9 cellular contexts compared by ENCODE assay signal in the genomic region with DNA sequence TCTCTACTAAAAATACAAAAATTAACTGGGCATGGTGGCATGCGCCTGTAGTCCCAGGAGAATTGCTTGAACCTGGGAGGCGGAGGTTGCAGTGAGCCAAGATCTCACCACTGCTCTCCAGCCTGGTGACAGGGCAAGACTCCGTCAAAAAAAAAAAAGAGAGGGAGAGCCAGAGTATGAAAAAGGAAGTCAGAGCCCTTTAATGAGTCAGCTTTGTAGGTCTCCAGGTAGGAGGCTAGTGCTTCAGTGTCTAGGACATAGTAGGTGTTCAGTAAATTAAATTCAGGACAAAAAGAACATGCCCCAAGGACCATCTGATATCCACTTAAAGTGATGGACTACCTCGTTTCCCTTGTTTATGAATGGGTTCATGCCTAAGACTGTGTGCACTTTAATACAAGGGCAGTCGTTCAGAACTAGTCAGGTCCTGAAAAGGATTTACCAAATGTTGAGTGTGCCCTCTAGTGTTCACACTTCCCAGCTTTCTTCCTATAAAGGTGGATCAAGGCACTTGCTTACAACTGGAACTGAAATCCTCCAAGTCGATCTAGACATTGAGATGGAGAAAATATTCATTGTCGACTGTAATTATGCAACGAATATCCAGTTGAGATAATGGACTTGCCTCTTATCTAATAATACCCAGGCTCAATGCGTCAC. TPM values are rescaled to one million over a fixed set of nuclear protein-coding genes. Genes with fewer than 3 reads are reported as not detected.
DNase-seq lines count a peak whose midpoint lies in the region; ATAC-seq and TF ChIP-seq lines count a peak whose summit lies in the region.
"Had no signal": no experiment of that assay in that cellular context is flagged by ENCODE, and none has a peak within 500 bp of the region (broad histone marks: within the 10 kb centered on the region; RNA-seq: fewer than 3 reads in every experiment).

No MANE protein-coding gene starts in this region.

- POLR2A ChIA-PET in AG04450 (lab: Yijun Ruan, JAX), result no interaction called here

- CTCF ChIA-PET in AG04450 (lab: Charles Lee), result interaction anchor here (0.6 to 1.6 kb wide), 4 partner anchors 36 to 1430 kb away, joined by 3 to 4 read pairs (median 3); no protein-coding TSS in a partner anchor

- no peaks in the 10 kb centered on the region for H3K9me3 ChIP-seq in AG04450 (ENCODE audit: control insufficient read depth, insufficient read depth, low read length)
- H3K9me3 ChIP-seq in body of pancreas, result no peaks in the 10 kb centered on the region
- no peaks in the 10 kb centered on the region for H3K9me3 ChIP-seq in liver (ENCODE audit: control insufficient read depth in 4 of 4, low read length in 3 of 4)

- intact Hi-C loops in body of pancreas (cut with DNase I), result no loop called here
- intact Hi-C loops in posterior vena cava (cut with DNase I), result no loop called here

- no peak for TF ChIP-seq POLR2A in body of pancreas (IDR thresholded peaks at IDR 0.05)

- H3K4me1 ChIP-seq in body of pancreas, result no peaks in the 10 kb centered on the region
- no peaks in the 10 kb centered on the region for H3K4me1 ChIP-seq in liver (ENCODE audit: control insufficient read depth in 4 of 4, insufficient read depth in 4 of 4, low read length in 3 of 4)

- no peak overlapping the region for H3K9ac ChIP-seq in liver (ENCODE audit: low read depth in 1 of 2, low read length in 2 of 2)

- ATAC-seq in HG02610 (IDR thresholded peaks at IDR 0.05; ENCODE audit: unreplicated experiment) (peak; percentile 82), body of pancreas (peak; percentile 68)

- H3K4me3 ChIP-seq in AG04450 (ENCODE audit: low read depth, low read length) (no peak overlapping the region), GM12865 (ENCODE audit: low read depth, low read length) (no peak overlapping the region), body of pancreas (no peak overlapping the region), liver (ENCODE audit: low read depth in 1 of 3, low read length in 3 of 3) (no peak overlapping the region)

- DNase-seq in AG04450 (ENCODE audit: low read depth, low spot score) (peak; percentile 1), GM12865 (ENCODE audit: low read depth) (peak; percentile 70), NCI-H1694 (lab: John Stamatoyannopoulos, UW) (peak; percentile 27), body of pancreas (peak; percentile 41 to 71 (median 57)), HK-2 (ENCODE audit: unreplicated experiment) (no peak), posterior vena cava (ENCODE audit: low spot score) (no peak)

- H3K27me3 ChIP-seq in AG04450 (ENCODE audit: control insufficient read depth, insufficient read depth, low read length) (no peaks in the 10 kb centered on the region), body of pancreas (no peaks in the 10 kb centered on the region), liver (ENCODE audit: control insufficient read depth in 4 of 4, insufficient read depth in 4 of 4, low read length in 3 of 4) (no peaks in the 10 kb centered on the region)

- H3K36me3 ChIP-seq in body of pancreas (replicated peaks in 1 of 2; ENCODE audit: insufficient read depth in 1 of 2, low read depth in 2 of 2) (no peaks in the 10 kb centered on the region), liver (ENCODE audit: control insufficient read depth in 4 of 4, insufficient read depth in 3 of 4, low read depth in 1 of 4, low read length in 3 of 4) (peaks cover 1 to 20% (median 10%) of the 10 kb centered on the region in 4 donors)

- TF ChIP-seq CTCF in AG04450 (IDR thresholded peaks at IDR 0.05; ENCODE audit: low read depth, low read length) (peak; percentile 50), GM12865 (IDR thresholded peaks at IDR 0.05; ENCODE audit: insufficient read depth, low read depth, low read length, missing control alignments) (peak; percentile 29), body of pancreas (IDR thresholded peaks at IDR 0.05) (peak in 6 of 7 experiments; percentile 38 to 71 (median 54)), liver (IDR thresholded peaks at IDR 0.05; ENCODE audit: low read depth, low read length, missing input control) (peak; percentile 46)

- H3K27ac ChIP-seq in AG04450 (ENCODE audit: low read depth, low read length) (no peak overlapping the region), body of pancreas (no peak overlapping the region), liver (ENCODE audit: low read depth in 1 of 2, low read length in 2 of 2) (no peak overlapping the region)

- peak; percentile 75 to 87 for TF ChIP-seq RAD21 in liver (IDR thresholded peaks at IDR 0.05)

- 3 to 22% methylated on average over 5 to 9 of the region's 9 CpGs for WGBS in body of pancreas, 2 donors
- WGBS in liver, result 38% methylated on average over 9 of the region's 9 CpGs

TF ChIP-seq in liver, 16 proteins besides CTCF, POLR2A, EP300 and RAD21:
- TF ChIP-seq GABPA (IDR thresholded peaks at IDR 0.05 in 1 of 2, conservative IDR thresholded peaks at IDR 0.05 in 1 of 2) (no peak), HNF4A (conservative IDR thresholded peaks at IDR 0.05) (peak in 1 of 2 donors; percentile 41)

RNA-seq across cellular contexts. Expression of gene F9, which starts 29.0 kb away (rescaled TPM):
- polyA plus RNA-seq in AG04450 (2011; rRNA removed) (not detected in 2 replicates), liver (100 to 1,000 TPM; 127 to 329 TPM)
- polyA minus RNA-seq in AG04450 (2011; rRNA and poly(A)+ RNA removed), result not detected in 2 replicates
- total RNA-seq in body of pancreas (not detected), liver (100 to 1,000 TPM in 1 of 2 donors, 10 to 100 TPM in 1; 98.4 to 584 TPM), posterior vena cava (not detected)
- total RNA-seq: lower leg skin had no signal

Comparison
In these comparisons a context has a peak if more than half of its experiments do, and no peak if none do; other contexts are left out.
1. DNase-seq: peak in AG04450 (single experiment), GM12865 (single experiment), NCI-H1694 (single experiment) and body of pancreas (4 of 4); none in HK-2 (single experiment) and posterior vena cava (single experiment).
2. RNA of gene F9, which starts 29.0 kb away (total RNA-seq): 98.4 to 584 TPM in liver; not detected in posterior vena cava and not detected in body of pancreas; every median in the first group is over 10 times any median in the second.
3. Peak in every context shown above with its lines, with median percentiles within 50 percentile points of each other: CTCF ChIP-seq.